Comparison of ENCODE assay signal across 22 cellular contexts in genomic region chr1:180387413-180387812, GRCh38.
A peak's percentile ranks its signal among the peaks of the same experiment; 100 is the strongest.
DNase-seq lines count a peak whose midpoint lies in the region; ATAC-seq, FAIRE-seq and TF ChIP-seq lines count a peak whose summit lies in the region.
"Had no signal": no experiment of that assay in that cellular context is flagged by ENCODE, and none has a peak within 500 bp of the region (broad histone marks: within the 10 kb centered on the region; RNA-seq: fewer than 3 reads in every experiment).

No MANE protein-coding gene starts in this region.

- no peak overlapping the region for H3K4me3 ChIP-seq in OCI-LY3 (ENCODE audit: low read length)
- no peak overlapping the region for H3K4me3 ChIP-seq in small intestine (ENCODE audit: low read depth in 1 of 2, low read length in 2 of 2)

- no peak overlapping the region for H2AFZ ChIP-seq in OCI-LY3 (ENCODE audit: low read depth, low read length)

- no peaks in the 10 kb centered on the region for H3K27me3 Mint-ChIP-seq in activated T-cell treated with anti-CD3 and anti-CD28 coated beads, Interleukin-2, amount 50 U/mL, for 24 hours
- H3K27me3 Mint-ChIP-seq: CD4-positive, alpha-beta memory T cell had no signal

- peaks cover 55% of the 10 kb centered on the region for H3K9me3 Mint-ChIP-seq in activated T-cell treated with anti-CD3 and anti-CD28 coated beads, Interleukin-2, amount 50 U/mL, for 24 hours
- H3K9me3 Mint-ChIP-seq in stimulated activated effector memory CD8-positive, alpha-beta T cell treated with anti-CD3 and anti-CD28 coated beads, Interleukin-12 subunit alpha, Interleukin-12 subunit beta, amount 100 ng/mL, for 72 hours: peaks cover 30% of the 10 kb centered on the region

- peaks cover 20% of the 10 kb centered on the region for H3K4me1 Mint-ChIP-seq in activated T-cell treated with anti-CD3 and anti-CD28 coated beads, Interleukin-2, amount 50 U/mL, for 24 hours (ENCODE audit: low read depth)
- peaks cover 28% of the 10 kb centered on the region for H3K4me1 Mint-ChIP-seq in stimulated activated effector memory CD8-positive, alpha-beta T cell treated with anti-CD3 and anti-CD28 coated beads, Interleukin-12 subunit alpha, Interleukin-12 subunit beta, amount 100 ng/mL, for 72 hours

- FAIRE-seq in GM19239 (lab: Jason Lieb, UNC) (peak; percentile 53), small intestine (lab: Jason Lieb, UNC) (no peak)
- FAIRE-seq: G401.6, GM18507, H54 had no signal

- H3K4me1 ChIP-seq in OCI-LY3 (ENCODE audit: low read length) (peaks cover 12% of the 10 kb centered on the region), small intestine (ENCODE audit: control insufficient read depth in 2 of 2, insufficient read depth in 1 of 2, low read depth in 1 of 2, low read length in 1 of 2) (no peaks in the 10 kb centered on the region)

- peaks cover 7% of the 10 kb centered on the region; the same call in 1 of the 2 replicates for H4K20me1 ChIP-seq in OCI-LY3 (ENCODE audit: insufficient read depth, low read length)

- no peak overlapping the region for H3K4me3 Mint-ChIP-seq in activated T-cell treated with anti-CD3 and anti-CD28 coated beads, Interleukin-2, amount 50 U/mL, for 24 hours
- H3K4me3 Mint-ChIP-seq in stimulated activated effector memory CD8-positive, alpha-beta T cell treated with anti-CD3 and anti-CD28 coated beads, Interleukin-12 subunit alpha, Interleukin-12 subunit beta, amount 100 ng/mL, for 72 hours: peak overlapping the region; percentile 16
- H3K4me3 Mint-ChIP-seq: CD4-positive, alpha-beta memory T cell had no signal

- no peaks in the 10 kb centered on the region for H3K27me3 ChIP-seq in OCI-LY3 (ENCODE audit: low read depth, low read length)
- no peaks in the 10 kb centered on the region for H3K27me3 ChIP-seq in small intestine (ENCODE audit: control insufficient read depth in 2 of 2, insufficient read depth in 2 of 2, low read length in 2 of 2)

- peaks cover 10% of the 10 kb centered on the region; the same call in 1 of the 2 replicates for H3K79me2 ChIP-seq in OCI-LY3 (ENCODE audit: low read length)

- H3K27ac ChIP-seq in OCI-LY3 (ENCODE audit: low read length) (0 out of 2 replicates have a peak overlapping the region, but pooled peaks have one; percentile 6), small intestine (ENCODE audit: low read depth in 1 of 2, low read length in 1 of 2) (no peak overlapping the region)
- H3K27ac ChIP-seq: RWPE1 had no signal

- peak; percentile 51 for ATAC-seq in stimulated activated effector memory CD8-positive, alpha-beta T cell treated with anti-CD3 and anti-CD28 coated beads, Interleukin-12 subunit alpha, Interleukin-12 subunit beta, amount 100 ng/mL, for 72 hours
- no peak for ATAC-seq in GM18907 (IDR thresholded peaks at IDR 0.05; ENCODE audit: unreplicated experiment)
- ATAC-seq: Panc1 had no signal

- peaks cover 75% of the 10 kb centered on the region for H3K36me3 Mint-ChIP-seq in activated T-cell treated with anti-CD3 and anti-CD28 coated beads, Interleukin-2, amount 50 U/mL, for 24 hours (ENCODE audit: low read depth)
- H3K36me3 Mint-ChIP-seq in stimulated activated effector memory CD8-positive, alpha-beta T cell treated with anti-CD3 and anti-CD28 coated beads, Interleukin-12 subunit alpha, Interleukin-12 subunit beta, amount 100 ng/mL, for 72 hours: peaks cover 8% of the 10 kb centered on the region

- no peak for TF ChIP-seq CTCF in OCI-LY3 (IDR thresholded peaks at IDR 0.05; ENCODE audit: low read depth, low read length)

- H3K9ac ChIP-seq in OCI-LY3 (ENCODE audit: low read length): no peak overlapping the region

- DNase-seq in activated T-cell treated with anti-CD3 and anti-CD28 coated beads, Interleukin-2, amount 50 U/mL, for 24 hours: no peak
- DNase-seq in activated T-cell treated with anti-CD3 and anti-CD28 coated beads, Interleukin-2, amount 50 U/mL, for 48 hours: no peak
- DNase-seq in GM19239 (ENCODE audit: insufficient read length, low spot score): no peak
- DNase-seq in stimulated activated effector memory CD8-positive, alpha-beta T cell treated with anti-CD3 and anti-CD28 coated beads, Interleukin-12 subunit alpha, Interleukin-12 subunit beta, amount 100 ng/mL, for 72 hours (ENCODE audit: low spot score in 2 of 2): no peak
- no peak for DNase-seq in small intestine
- DNase-seq: C1 segment of cervical spinal cord; CD4-positive, alpha-beta memory T cell; COR-L47; KG1; MM.1S; NCI-H2029; NCI-H446 treated with DMSO at 0.1 percent for 48 hours; NCI-H526; NCI-H82; SHP77 had no signal

- peaks cover 29% of the 10 kb centered on the region for H3K36me3 ChIP-seq in OCI-LY3 (replicated peaks; ENCODE audit: low read depth, low read length)
- no peaks in the 10 kb centered on the region for H3K36me3 ChIP-seq in small intestine (ENCODE audit: control insufficient read depth in 2 of 2, insufficient read depth in 2 of 2, low read length in 2 of 2)

- peak overlapping the region; percentile 66 for H3K27ac Mint-ChIP-seq in activated T-cell treated with anti-CD3 and anti-CD28 coated beads, Interleukin-2, amount 50 U/mL, for 24 hours
- peak overlapping the region; percentile 5 for H3K27ac Mint-ChIP-seq in stimulated activated effector memory CD8-positive, alpha-beta T cell treated with anti-CD3 and anti-CD28 coated beads, Interleukin-12 subunit alpha, Interleukin-12 subunit beta, amount 100 ng/mL, for 72 hours
- H3K27ac Mint-ChIP-seq: CD4-positive, alpha-beta memory T cell had no signal

- H3K4me2 ChIP-seq in OCI-LY3 (ENCODE audit: low read length): peak overlapping the region; percentile 51

- WGBS in small intestine, 3 donors: 95 to 100% (median 100%) methylated on average over 1 of the region's 1 CpG

- H3K9me3 ChIP-seq in OCI-LY3 (ENCODE audit: insufficient read depth, low read length): peaks cover 10% of the 10 kb centered on the region; the same call in 1 of the 2 replicates
- peaks cover 1% of the 10 kb centered on the region for H3K9me3 ChIP-seq in small intestine (ENCODE audit: control insufficient read depth, low read depth)
